24 cellular contexts compared by ENCODE assay signal in the genomic region with DNA sequence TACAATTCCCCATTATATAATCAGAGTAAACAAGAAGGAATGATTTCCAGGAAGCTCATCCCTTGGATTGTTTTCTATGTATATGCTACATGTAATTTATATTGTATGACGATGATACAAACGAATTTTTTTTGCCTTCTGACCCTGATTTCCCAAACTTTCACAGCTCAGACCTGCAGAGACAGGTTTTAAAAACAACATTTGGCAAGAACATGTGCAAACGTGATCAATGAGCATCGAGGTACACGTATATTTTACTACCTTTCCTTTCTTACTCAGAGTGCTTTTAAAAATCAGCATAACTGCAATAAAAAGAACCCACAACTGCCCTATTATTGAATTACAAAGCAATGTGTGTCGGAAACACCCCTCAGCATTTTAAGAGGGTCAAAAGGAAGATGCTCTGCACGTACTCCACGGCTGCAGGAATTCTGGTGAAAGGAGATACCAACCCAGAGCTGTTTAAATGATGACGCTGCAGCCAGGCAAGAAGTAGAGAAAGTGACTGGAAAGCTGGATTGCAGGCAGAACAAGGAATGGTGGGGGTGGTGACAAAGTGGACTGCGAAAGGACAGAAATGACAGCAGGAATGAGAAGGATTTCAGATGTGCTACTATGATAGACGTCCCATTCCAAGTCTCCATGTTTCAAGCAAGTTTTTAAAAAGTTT.
DNase-seq lines count a peak whose midpoint lies in the region; ATAC-seq, FAIRE-seq and TF ChIP-seq lines count a peak whose summit lies in the region.
"Had no signal": no experiment of that assay in that cellular context is flagged by ENCODE, and none has a peak within 500 bp of the region (broad histone marks: within the 10 kb centered on the region; RNA-seq: fewer than 3 reads in every experiment).

No MANE protein-coding gene starts in this region.

- H3K4me1 Mint-ChIP-seq in Caco-2 (ENCODE audit: low read depth, unreplicated experiment) (peaks cover 48% of the 10 kb centered on the region), neural progenitor cell (peaks cover 8% of the 10 kb centered on the region)

- no peak overlapping the region for H4K5ac ChIP-seq in H1 (ENCODE audit: insufficient read length, low read depth, low read length)

- H3K56ac ChIP-seq in H1 (replicated peaks; ENCODE audit: insufficient read length, low read depth, low read length), result no peak overlapping the region

- no TSS peak for BruUV-seq in Caco-2 (replicated peaks; lab: Mats Ljungman, UMichigan)

- H2AK5ac ChIP-seq in H1 (ENCODE audit: low read depth, low read length), result no peak overlapping the region

- H3K27me3 ChIP-seq in Caco-2 (replicated peaks; ENCODE audit: control insufficient read depth, insufficient read depth, low read length) (no peaks in the 10 kb centered on the region), H1 (replicated peaks in 1 of 4; ENCODE audit: control insufficient read depth in 3 of 4, extremely low read depth in 1 of 4, insufficient read depth in 3 of 4, low read length in 3 of 4) (no peaks in the 10 kb centered on the region), neural progenitor cell (no peaks in the 10 kb centered on the region)
- H3K27me3 ChIP-seq: body of pancreas, MG63, thyroid gland had no signal

- H3K4me3 ChIP-seq in Caco-2 (ENCODE audit: low read depth, low read length) (no peak overlapping the region), H1 (ENCODE audit: extremely low read depth in 1 of 4, insufficient read depth in 2 of 4, low read depth in 3 of 4, low read length in 4 of 4) (no peak overlapping the region), neural progenitor cell (no peak overlapping the region)
- H3K4me3 ChIP-seq: body of pancreas, MG63, skin epidermis, thyroid gland had no signal

- no peak for TF ChIP-seq POLR2A in H1 (IDR thresholded peaks at IDR 0.05; ENCODE audit: control extremely low read depth in 1 of 2, low read depth in 2 of 2, low read length in 2 of 2)

- H3K4me3 Mint-ChIP-seq in Caco-2 (ENCODE audit: unreplicated experiment) (peak overlapping the region; percentile 61), neural progenitor cell (no peak overlapping the region)
- H3K4me3 Mint-ChIP-seq: activated CD4-positive, alpha-beta T cell treated with anti-CD3 and anti-CD28 coated beads, Interleukin-2, amount 10 ng/mL, durations not matched to agents 7 days and 5 days; activated naive CD8-positive, alpha-beta T cell treated with anti-CD3 and anti-CD28 coated beads, Interleukin-2, amount 10 ng/mL, durations not matched to agents 7 days and 5 days; nephron had no signal

- H2BK12ac ChIP-seq in H1 (ENCODE audit: low read depth, low read length), result no peak overlapping the region

- H3K27ac ChIP-seq in H1 (ENCODE audit: low read depth, low read length) (no peak overlapping the region), neural progenitor cell (no peak overlapping the region)
- H3K27ac ChIP-seq: body of pancreas, HL-60, skin epidermis, thyroid gland had no signal

- no peaks in the 10 kb centered on the region for H3K9me3 Mint-ChIP-seq in Caco-2 (ENCODE audit: unreplicated experiment)
- no peaks in the 10 kb centered on the region for H3K9me3 Mint-ChIP-seq in neural progenitor cell
- H3K9me3 Mint-ChIP-seq: nephron had no signal

- no peak overlapping the region for H3K4me2 ChIP-seq in H1 (ENCODE audit: insufficient read depth in 1 of 2, low read depth in 2 of 2, low read length in 2 of 2)
- H3K4me2 ChIP-seq in neural progenitor cell, result no peak overlapping the region

- TF ChIP-seq CTCF in Caco-2 (IDR thresholded peaks at IDR 0.05; ENCODE audit: insufficient read depth in 1 of 2, low read depth in 1 of 2, low read length in 1 of 2, severe bottlenecking in 1 of 2, unreplicated experiment in 1 of 2) (no peak), H1 (IDR thresholded peaks at IDR 0.05; ENCODE audit: control extremely low read depth in 1 of 3, insufficient read depth in 1 of 3, low read depth in 1 of 3, low read length in 3 of 3) (no peak), neural progenitor cell (IDR thresholded peaks at IDR 0.05) (no peak)

- H3K9me3 ChIP-seq in Caco-2, result no peaks in the 10 kb centered on the region
- no peaks in the 10 kb centered on the region for H3K9me3 ChIP-seq in H1 (ENCODE audit: insufficient read depth in 2 of 2, low read depth in 1 of 2, low read length in 1 of 2)
- no peaks in the 10 kb centered on the region for H3K9me3 ChIP-seq in neural progenitor cell (ENCODE audit: low read depth)
- H3K9me3 ChIP-seq: body of pancreas, MG63, thyroid gland had no signal

- ATAC-seq in activated CD4-positive, CD25-positive, alpha-beta regulatory T cell treated with anti-CD3 and anti-CD28 coated beads, Interleukin-2, amount 50 U/mL, for 24 hours, result no peak
- ATAC-seq: body of pancreas had no signal

- intact Hi-C loops in Caco-2 (cut with micrococcal nuclease; ENCODE audit: unreplicated experiment), result no loop called here

- DNase-seq in Caco-2, result peak; percentile 42 to 62
- DNase-seq in HEK293T (ENCODE audit: extremely low spot score), result peak; percentile 23
- DNase-seq in H1 (ENCODE audit: low read depth in 1 of 2, low spot score in 2 of 2), result no peak
- DNase-seq in neural progenitor cell (ENCODE audit: low spot score), result no peak
- DNase-seq in OCI-M1 (lab: John Stamatoyannopoulos, UW), result no peak
- DNase-seq in NCI-H2029 (lab: John Stamatoyannopoulos, UW), result no peak
- DNase-seq: activated CD4-positive, alpha-beta T cell treated with anti-CD3 and anti-CD28 coated beads, Interleukin-2, amount 10 ng/mL, durations not matched to agents 7 days and 5 days; activated naive CD8-positive, alpha-beta T cell treated with anti-CD3 and anti-CD28 coated beads, Interleukin-2, amount 10 ng/mL, durations not matched to agents 7 days and 5 days; body of pancreas; DND-41; mesendoderm; MG63; NCI-H345; NCI-H82; SIG-M5; stimulated activated CD4-positive, alpha-beta T cell treated with anti-CD3 and anti-CD28 coated beads, Interleukin-2, amount 100 ng/mL, for 48 hours; stimulated activated naive CD4-positive, alpha-beta T cell treated with Interleukin-2 at 50 U/mL for 16 hours; thyroid gland had no signal

- H3K9ac ChIP-seq in H1 (replicated peaks in 1 of 4; ENCODE audit: extremely low read depth in 1 of 4, low read depth in 3 of 4, low read length in 3 of 4) (no peak overlapping the region; a peak in 1 of 7 replicates), neural progenitor cell (no peak overlapping the region)

- H3K36me3 Mint-ChIP-seq in Caco-2 (ENCODE audit: insufficient read depth, unreplicated experiment) (peaks cover 5% of the 10 kb centered on the region), neural progenitor cell (no peaks in the 10 kb centered on the region)

- TF ChIP-seq EP300 in H1 (IDR thresholded peaks at IDR 0.05; ENCODE audit: borderline replicate concordance in 1 of 2, low read depth in 2 of 2, low read length in 2 of 2), result no peak

- TF ChIP-seq RAD21 in H1 (IDR thresholded peaks at IDR 0.05 in 1 of 2, conservative IDR thresholded peaks at IDR 0.05 in 1 of 2; ENCODE audit: low read depth in 2 of 2, low read length in 2 of 2), result no peak

- no peak overlapping the region for H2BK120ac ChIP-seq in H1 (replicated peaks; ENCODE audit: low read depth, low read length)

- H3K79me2 ChIP-seq in H1 (ENCODE audit: control insufficient read depth in 1 of 2, insufficient read depth in 2 of 2, low read length in 2 of 2) (no peaks in the 10 kb centered on the region), neural progenitor cell (ENCODE audit: low read depth) (no peaks in the 10 kb centered on the region)

- POLR2A ChIA-PET in Caco-2 (lab: Charles Lee), result no interaction called here
- POLR2A ChIA-PET in HEK293T (lab: Yijun Ruan, JAX), result no interaction called here
- POLR2A ChIA-PET in H1 (lab: Charles Lee; ENCODE audit: partially characterized antibody), result no interaction called here

- H3K18ac ChIP-seq in H1 (ENCODE audit: extremely low read depth, low read length), result no peak overlapping the region

- H2BK15ac ChIP-seq in H1 (ENCODE audit: low read length), result no peak overlapping the region

- H3K36me3 ChIP-seq in Caco-2 (ENCODE audit: control insufficient read depth, insufficient read depth, low read length) (no peaks in the 10 kb centered on the region), H1 (ENCODE audit: control insufficient read depth in 2 of 4, insufficient read depth in 4 of 4, low read length in 3 of 4) (no peaks in the 10 kb centered on the region), neural progenitor cell (no peaks in the 10 kb centered on the region)
- H3K36me3 ChIP-seq: MG63, thyroid gland had no signal

- H3K23me2 ChIP-seq in H1 (ENCODE audit: low read depth, low read length), result no peaks in the 10 kb centered on the region; the same call in 1 of the 2 replicates

- H3K27me3 Mint-ChIP-seq in Caco-2 (ENCODE audit: insufficient read depth, unreplicated experiment) (no peaks in the 10 kb centered on the region), neural progenitor cell (ENCODE audit: insufficient read depth, low read depth) (no peaks in the 10 kb centered on the region)
- H3K27me3 Mint-ChIP-seq: activated CD4-positive, alpha-beta T cell treated with anti-CD3 and anti-CD28 coated beads, Interleukin-2, amount 10 ng/mL, durations not matched to agents 7 days and 5 days; activated naive CD8-positive, alpha-beta T cell treated with anti-CD3 and anti-CD28 coated beads, Interleukin-2, amount 10 ng/mL, durations not matched to agents 7 days and 5 days had no signal

- H4K20me1 ChIP-seq in H1 (replicated peaks in 1 of 2; ENCODE audit: control insufficient read depth in 1 of 2, insufficient read depth in 2 of 2, low read length in 2 of 2) (no peaks in the 10 kb centered on the region), neural progenitor cell (ENCODE audit: low read depth) (no peaks in the 10 kb centered on the region)

- CTCF ChIA-PET in Caco-2 (lab: Charles Lee) (interaction anchor here (0.9 kb wide), 1 partner anchor 82 kb away, joined by 3 read pairs; no protein-coding TSS in a partner anchor), HEK293T (lab: Yijun Ruan, JAX) (no interaction called here), H1 (lab: Charles Lee; ENCODE audit: partially characterized antibody) (no interaction called here)

- H3K27ac Mint-ChIP-seq in Caco-2 (ENCODE audit: unreplicated experiment) (peak overlapping the region; percentile 78), neural progenitor cell (no peak overlapping the region)
- H3K27ac Mint-ChIP-seq: activated CD4-positive, alpha-beta T cell treated with anti-CD3 and anti-CD28 coated beads, Interleukin-2, amount 10 ng/mL, durations not matched to agents 7 days and 5 days; activated naive CD8-positive, alpha-beta T cell treated with anti-CD3 and anti-CD28 coated beads, Interleukin-2, amount 10 ng/mL, durations not matched to agents 7 days and 5 days; activated T-helper 2 cell treated with anti-CD3 and anti-CD28 coated beads, Interferon-gamma antibody, Interleukin-2, Interleukin-4, amounts not matched to agents 10 μg/mL and 5 μg/mL and 100 μg/mL, durations not matched to agents 14 hours and 24 hours and 36 hours had no signal

- H2BK20ac ChIP-seq in H1 (ENCODE audit: low read length), result no peak overlapping the region

- FAIRE-seq in H1 (lab: Jason Lieb, UNC), result no peak
- FAIRE-seq: islet of Langerhans had no signal

- no peak overlapping the region for H2BK5ac ChIP-seq in H1 (ENCODE audit: low read depth, low read length)

- WGBS in H1 (ENCODE audit: extremely low coverage in 1 of 2, insufficient coverage in 1 of 2, insufficient read length in 1 of 2, insufficient replicate concordance in 2 of 2, low coverage in 1 of 2, low lambda C conversion rate in 2 of 2, missing lambda C conversion rate in 1 of 2), 2 experiments, result 79% methylated on average over 11 of the region's 11 CpGs; no CpG with 5 or more reads in 1 of the 2 experiments

- no peaks in the 10 kb centered on the region for H3F3A ChIP-seq in neural progenitor cell (ENCODE audit: low read depth)

- no peak overlapping the region for H3K23ac ChIP-seq in H1 (ENCODE audit: insufficient read length)

- H3K4ac ChIP-seq in H1 (replicated peaks; ENCODE audit: insufficient read length, low read depth, low read length), result no peak overlapping the region

- H3K4me1 ChIP-seq in Caco-2, result peaks cover 49% of the 10 kb centered on the region
- no peaks in the 10 kb centered on the region; a peak in 1 of 7 replicates for H3K4me1 ChIP-seq in H1 (replicated peaks in 1 of 4; ENCODE audit: control insufficient read depth in 3 of 4, insufficient read depth in 4 of 4, low read length in 3 of 4)
- peaks cover 6% of the 10 kb centered on the region for H3K4me1 ChIP-seq in neural progenitor cell
- H3K4me1 ChIP-seq: body of pancreas, thyroid gland had no signal

- H3K79me1 ChIP-seq in H1 (ENCODE audit: low read depth, low read length), result no peaks in the 10 kb centered on the region

- H4K91ac ChIP-seq in H1 (replicated peaks; ENCODE audit: insufficient read length, low read length), result no peak overlapping the region

- peak overlapping the region; percentile 82; the same call in 1 of the 2 replicates for H2AFZ ChIP-seq in H1 (ENCODE audit: low read length)
- peak overlapping the region; percentile 84 for H2AFZ ChIP-seq in neural progenitor cell (replicated peaks)

- H4K8ac ChIP-seq in H1 (ENCODE audit: extremely low read depth, insufficient read depth, low read length), result no peak overlapping the region

- no peak overlapping the region for H3K14ac ChIP-seq in H1 (ENCODE audit: insufficient read length)

Comparison
In these comparisons a context has a peak if more than half of its experiments do, and no peak if none do; other contexts are left out.
1. DNase-seq: peak in Caco-2 (2 of 2) and HEK293T (single experiment); none in H1 (0 of 2), neural progenitor cell (single experiment), OCI-M1 (single experiment) and NCI-H2029 (single experiment).